In genomic region chrX:153818571-153819397, GRCh38 we compare ENCODE assay signal across 8 cellular contexts. TPM values are rescaled to one million over a fixed set of nuclear protein-coding genes. Genes with fewer than 3 reads are reported as not detected.
A peak's percentile ranks its signal among the peaks of the same experiment; 100 is the strongest.
DNase-seq lines count a peak whose midpoint lies in the region; ATAC-seq and TF ChIP-seq lines count a peak whose summit lies in the region.

No MANE protein-coding gene starts in this region.

- H3K4me3 Mint-ChIP-seq in GM23338 (peak overlapping the region; percentile 63), T-helper 17 cell (peak overlapping the region; percentile 62)

- peak overlapping the region; percentile 81; the same call in 1 of the 2 replicates for H3K27ac Mint-ChIP-seq in GM23338
- H3K27ac Mint-ChIP-seq in T-helper 17 cell: no peak overlapping the region

- intact Hi-C loops in left colon (cut with DNase I, micrococcal nuclease): no loop called here

- TF ChIP-seq CTCF in GM23338 (conservative IDR thresholded peaks at IDR 0.05; ENCODE audit: low read depth in 2 of 2) (no peak), brain microvascular endothelial cell (IDR thresholded peaks at IDR 0.05; ENCODE audit: low read depth, low read length, missing control alignments) (no peak)

- H3K27me3 Mint-ChIP-seq in GM23338 (ENCODE audit: insufficient read depth, low read depth, poor library complexity): peaks cover 9% of the 10 kb centered on the region
- H3K27me3 Mint-ChIP-seq in T-helper 17 cell: no peaks in the 10 kb centered on the region

- peak overlapping the region; percentile 84 for H3K27ac ChIP-seq in GM23338 (ENCODE audit: low read depth)
- no peak overlapping the region for H3K27ac ChIP-seq in brain microvascular endothelial cell

- no peaks in the 10 kb centered on the region for H3K9me2 ChIP-seq in GM23338 (ENCODE audit: insufficient read depth)

- H3K4me1 Mint-ChIP-seq in GM23338 (peaks cover 46% of the 10 kb centered on the region), T-helper 17 cell (peaks cover 33% of the 10 kb centered on the region)

- H4K20me1 ChIP-seq in GM23338 (replicated peaks; ENCODE audit: insufficient read depth): peaks cover 13% of the 10 kb centered on the region; the same call in 1 of the 2 replicates

- H3K27me3 ChIP-seq in GM23338 (ENCODE audit: insufficient read depth) (no peaks in the 10 kb centered on the region), brain microvascular endothelial cell (replicated peaks) (no peaks in the 10 kb centered on the region)

- 0 out of 2 replicates have a peak, but pooled peaks cover 2% of the 10 kb centered on the region for H3F3A ChIP-seq in GM23338 (replicated peaks; ENCODE audit: low read depth)

- H3K4me1 ChIP-seq in GM23338 (ENCODE audit: insufficient read depth): peaks cover 40% of the 10 kb centered on the region

- H3K79me2 ChIP-seq in GM23338 (replicated peaks; ENCODE audit: insufficient read depth): peaks cover 95% of the 10 kb centered on the region

- H3K36me3 Mint-ChIP-seq in GM23338 (ENCODE audit: low read depth) (peaks cover 15% of the 10 kb centered on the region; the same call in 2 of the 3 replicates), T-helper 17 cell (ENCODE audit: low read depth) (no peaks in the 10 kb centered on the region)

- H3K4me3 ChIP-seq in GM23338 (peak overlapping the region; percentile 52), brain microvascular endothelial cell (ENCODE audit: low read depth, low read length) (peak overlapping the region; percentile 35)

- no peaks in the 10 kb centered on the region for H3K9me3 ChIP-seq in T-helper 17 cell (ENCODE audit: control insufficient read depth, low read length, poor library complexity, severe bottlenecking)

- H3K4me2 ChIP-seq in GM23338: peak overlapping the region; percentile 73

- DNase-seq in 8988T (peak; percentile 59), GM23338 (ENCODE audit: low spot score) (peak; percentile 68), T-helper 17 cell (peak; percentile 38 to 62 (median 61)), brain microvascular endothelial cell (no peak), left colon (peak; percentile 20 to 54), pons (ENCODE audit: low spot score) (no peak)
- DNase-seq in stimulated activated CD8-positive, alpha-beta memory T cell treated with anti-CD3 and anti-CD28 coated beads, Interleukin-2, amount 100 ng/mL, for 1 hour (ENCODE audit: low read depth in 2 of 2): peak; percentile 17 to 34

- in situ Hi-C loops in brain microvascular endothelial cell (cut with HindIII; ENCODE audit: low pct_ligation_motif_present, low sequenced_read_pairs): no loop called here

- peak; percentile 76 for ATAC-seq in GM23338
- peak; percentile 72 for ATAC-seq in T-helper 17 cell
- peak; percentile 87 for ATAC-seq in left colon
- no peak for ATAC-seq in HG03460 (IDR thresholded peaks at IDR 0.05; ENCODE audit: unreplicated experiment)

- no peaks in the 10 kb centered on the region for H3K36me3 ChIP-seq in GM23338 (ENCODE audit: insufficient read depth)
- no peaks in the 10 kb centered on the region for H3K36me3 ChIP-seq in brain microvascular endothelial cell (replicated peaks)

- no peaks in the 10 kb centered on the region for H3K9me3 Mint-ChIP-seq in GM23338

- H2AFZ ChIP-seq in GM23338: no peak overlapping the region

TF ChIP-seq in GM23338, 12 proteins besides CTCF, POLR2A, EP300 and RAD21:
- peak; percentile 39; the same call in 1 of the 2 replicates for TF ChIP-seq POLR2AphosphoS5 (IDR thresholded peaks at IDR 0.05; ENCODE audit: low read depth)
- TF ChIP-seq NANOG (IDR thresholded peaks at IDR 0.05; ENCODE audit: borderline replicate concordance): no peak
TF ChIP-seq in GM23338: peak in this region for 1.

RNA-seq across cellular contexts. Expression of gene PDZD4, which starts 11.6 kb away (rescaled TPM):
- 194 and 230 TPM in 2 replicates for total RNA-seq in GM23338 (2014; rRNA removed; shearing (Covaris generic))
- 30.5 and 34.5 TPM in 2 replicates for polyA plus RNA-seq in GM23338 (2016; fragmentation: Nextera tagmentation; extraction: Ambion mirVana)
- total RNA-seq in T-helper 17 cell (10 to 100 TPM; 31.1 to 45.6 TPM), left colon (1 to 10 TPM; 1.0 to 3.8 TPM)

RNA-seq across cellular contexts. Expression of gene SSR4, which starts 24.3 kb away (rescaled TPM):
- total RNA-seq in GM23338 (2014; rRNA removed; shearing (Covaris generic)): 107 and 168 TPM in 2 replicates
- polyA plus RNA-seq in GM23338 (2016; fragmentation: Nextera tagmentation; extraction: Ambion mirVana): 352 and 404 TPM in 2 replicates
- total RNA-seq in T-helper 17 cell (100 to 1,000 TPM; 204 to 212 TPM), left colon (100 to 1,000 TPM; 216 to 237 TPM)

RNA-seq across cellular contexts. Expression of gene IDH3G, which starts 24.6 kb away (rescaled TPM):
- total RNA-seq in GM23338 (2014; rRNA removed; shearing (Covaris generic)): 43.0 and 49.0 TPM in 2 replicates
- 41.4 and 45.5 TPM in 2 replicates for polyA plus RNA-seq in GM23338 (2016; fragmentation: Nextera tagmentation; extraction: Ambion mirVana)
- total RNA-seq in T-helper 17 cell (10 to 100 TPM; 46.4 to 52.4 TPM), left colon (10 to 100 TPM; 76.1 to 93.6 TPM)

RNA-seq across cellular contexts. Expression of gene SRPK3, which starts 37.9 kb away (rescaled TPM):
- 0.23 TPM in 1 of 2 replicates, not detected in the other for total RNA-seq in GM23338 (2014; rRNA removed; shearing (Covaris generic))
- polyA plus RNA-seq in GM23338 (2016; fragmentation: Nextera tagmentation; extraction: Ambion mirVana): 0.15 and 0.19 TPM in 2 replicates
- total RNA-seq in T-helper 17 cell (not detected), left colon (1 to 10 TPM; 1.4 to 1.7 TPM)

RNA-seq across cellular contexts. Expression of gene PLXNB3, which starts 54.7 kb away (rescaled TPM):
- total RNA-seq in GM23338 (2014; rRNA removed; shearing (Covaris generic)): 3.2 and 4.1 TPM in 2 replicates
- polyA plus RNA-seq in GM23338 (2016; fragmentation: Nextera tagmentation; extraction: Ambion mirVana): 0.30 and 0.70 TPM in 2 replicates
- total RNA-seq in T-helper 17 cell (1 to 10 TPM in 1 of 2 donors, under 1 TPM in 1; 0.25 to 2.9 TPM), left colon (1 to 10 TPM; 1.0 to 5.4 TPM)

Comparison
In these comparisons a context has a peak if more than half of its experiments do, and no peak if none do; other contexts are left out.
1. DNase-seq: peak in 8988T (single experiment), GM23338 (single experiment), T-helper 17 cell (3 of 3), left colon (2 of 2) and stimulated activated CD8-positive, alpha-beta memory T cell treated with anti-CD3 and anti-CD28 coated beads, Interleukin-2, amount 100 ng/mL, for 1 hour (2 of 2); none in brain microvascular endothelial cell (single experiment) and pons (single experiment).
2. RNA of gene PDZD4, which starts 11.6 kb away (total RNA-seq): 194 to 230 TPM in GM23338 and 31.1 to 45.6 TPM in T-helper 17 cell; 1.0 to 3.8 TPM in left colon; every median in the first group is over 4 times any median in the second.